ENCODE assay signal across 8 cellular contexts in the genomic region with DNA sequence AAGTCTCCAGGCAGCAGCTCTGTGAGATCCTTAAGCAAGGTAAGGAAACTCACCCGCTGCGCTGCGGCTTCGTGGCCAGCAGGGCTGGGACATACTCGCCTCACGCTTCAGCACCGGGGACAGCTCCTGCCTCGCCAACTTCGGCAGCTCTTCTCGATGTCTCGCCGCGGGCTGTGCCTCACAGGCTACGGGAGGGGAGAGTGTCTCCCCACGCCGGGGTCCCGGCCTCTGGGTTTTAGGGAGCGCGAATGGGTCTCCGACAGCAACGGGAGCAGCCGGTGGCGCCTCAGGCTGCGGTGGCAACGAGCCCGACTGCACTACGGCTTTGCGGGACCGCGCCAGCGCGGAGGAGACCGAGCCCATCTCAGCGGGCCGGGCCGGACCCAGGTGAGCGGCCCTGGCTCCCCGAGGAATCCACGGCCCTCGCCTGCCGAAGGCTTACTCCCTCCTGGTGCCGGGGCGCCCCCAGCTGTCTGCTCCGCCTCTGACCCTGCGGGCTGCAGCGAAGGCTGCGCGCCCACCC.
A peak's percentile ranks its signal among the peaks of the same experiment; 100 is the strongest.
DNase-seq lines count a peak whose midpoint lies in the region; ATAC-seq and TF ChIP-seq lines count a peak whose summit lies in the region.

No MANE protein-coding gene starts in this region.

- H3K79me2 ChIP-seq in fibroblast of lung (ENCODE audit: control insufficient read depth, insufficient read depth, low read length) = no peaks in the 10 kb centered on the region

- POLR2A ChIA-PET in CD8-positive, alpha-beta memory T cell (lab: Charles Lee) = no interaction called here

- H3K4me3 ChIP-seq in CD8-positive, alpha-beta memory T cell (ENCODE audit: low read length) = no peak overlapping the region
- H3K4me3 ChIP-seq in fibroblast of lung (replicated peaks in 1 of 4; ENCODE audit: control extremely low read depth in 1 of 4, insufficient read depth in 1 of 4, low read depth in 3 of 4, low read length in 4 of 4) = no peak overlapping the region

- H4K20me1 ChIP-seq in fibroblast of lung (ENCODE audit: control insufficient read depth, extremely low read depth, insufficient read depth, low read length) = no peaks in the 10 kb centered on the region

- H3K36me3 ChIP-seq in CD8-positive, alpha-beta memory T cell (ENCODE audit: insufficient read depth, low read length) = no peaks in the 10 kb centered on the region
- no peaks in the 10 kb centered on the region for H3K36me3 ChIP-seq in fibroblast of lung (ENCODE audit: control insufficient read depth, insufficient read depth, low read length)

- H3K4me3 Mint-ChIP-seq in CD8-positive, alpha-beta memory T cell = no peak overlapping the region
- H3K4me3 Mint-ChIP-seq in nephron = no peak overlapping the region

- H3K9ac ChIP-seq in fibroblast of lung (ENCODE audit: insufficient read depth, low read length) = no peak overlapping the region

- ATAC-seq in stimulated activated naive CD8-positive, alpha-beta T cell treated with anti-CD3 and anti-CD28 coated beads, Interleukin-15, Interleukin-2, amounts not matched to agents 100 U/mL and 50 U/mL, for 24 hours = no peak
- ATAC-seq in HG03571 (IDR thresholded peaks at IDR 0.05; ENCODE audit: unreplicated experiment) = no peak

- H3K4me1 Mint-ChIP-seq in CD8-positive, alpha-beta memory T cell = no peaks in the 10 kb centered on the region
- no peaks in the 10 kb centered on the region for H3K4me1 Mint-ChIP-seq in nephron

- CTCF ChIA-PET in CD8-positive, alpha-beta memory T cell (lab: Charles Lee) = no interaction called here

- H3K27me3 ChIP-seq in CD8-positive, alpha-beta memory T cell (ENCODE audit: insufficient read depth, low read length, poor library complexity, severe bottlenecking) = peaks cover 24% of the 10 kb centered on the region
- no peaks in the 10 kb centered on the region for H3K27me3 ChIP-seq in fibroblast of lung (ENCODE audit: control insufficient read depth, insufficient read depth, low read length)

- H3K36me3 Mint-ChIP-seq in CD8-positive, alpha-beta memory T cell = peaks cover 0 to 5% (median 0%) of the 10 kb centered on the region in 3 donors
- no peaks in the 10 kb centered on the region for H3K36me3 Mint-ChIP-seq in nephron (ENCODE audit: low read depth)

- peaks cover 49 to 72% of the 10 kb centered on the region in 2 donors for H3K27me3 Mint-ChIP-seq in CD8-positive, alpha-beta memory T cell
- peaks cover 73% of the 10 kb centered on the region for H3K27me3 Mint-ChIP-seq in nephron (ENCODE audit: low read depth)

- peaks cover 12 to 21% (median 15%) of the 10 kb centered on the region in 5 donors for H3K9me3 Mint-ChIP-seq in CD8-positive, alpha-beta memory T cell
- H3K9me3 Mint-ChIP-seq in nephron = no peaks in the 10 kb centered on the region

- TF ChIP-seq CTCF in fibroblast of lung (conservative IDR thresholded peaks at IDR 0.05 in 1 of 2, IDR thresholded peaks at IDR 0.05 in 1 of 2; ENCODE audit: low read depth in 1 of 2, low read length in 2 of 2) = peak; percentile 33 to 56
- peak; percentile 43 to 58 (median 53) for TF ChIP-seq CTCF in nephron (IDR thresholded peaks at IDR 0.05; ENCODE audit: unreplicated experiment in 3 of 3)

- no peak overlapping the region for H3K27ac ChIP-seq in CD8-positive, alpha-beta memory T cell (ENCODE audit: low read depth, low read length)
- no peak overlapping the region for H3K27ac ChIP-seq in fibroblast of lung (ENCODE audit: insufficient read depth, low read length)

- H3K4me2 ChIP-seq in fibroblast of lung (ENCODE audit: extremely low read depth, insufficient read depth, low read length) = no peak overlapping the region

- no peaks in the 10 kb centered on the region for H3K9me3 ChIP-seq in CD8-positive, alpha-beta memory T cell (ENCODE audit: low read length)
- no peaks in the 10 kb centered on the region for H3K9me3 ChIP-seq in fibroblast of lung (ENCODE audit: control insufficient read depth, insufficient read depth, low read depth, low read length)

- H3K27ac Mint-ChIP-seq in CD8-positive, alpha-beta memory T cell = no peak overlapping the region
- H3K27ac Mint-ChIP-seq in nephron = no peak overlapping the region

- peak; percentile 1 to 59 (median 26) for DNase-seq in CD8-positive, alpha-beta memory T cell
- DNase-seq in H4 (ENCODE audit: low spot score) (peak; percentile 72), NCI-H345 (lab: John Stamatoyannopoulos, UW) (peak; percentile 11), activated T-cell treated with anti-CD3 and anti-CD28 coated beads for 4 hours (peak; percentile 25), fibroblast of lung (ENCODE audit: low read depth in 2 of 2) (peak; percentile 76 to 79)
- DNase-seq in stimulated activated naive CD8-positive, alpha-beta T cell treated with anti-CD3 and anti-CD28 coated beads, Interleukin-15, Interleukin-2, amounts not matched to agents 100 U/mL and 50 U/mL, for 24 hours = peak; percentile 77

- no peak overlapping the region for H2AFZ ChIP-seq in fibroblast of lung (ENCODE audit: low read length)

- no peaks in the 10 kb centered on the region for H3K4me1 ChIP-seq in CD8-positive, alpha-beta memory T cell (ENCODE audit: insufficient read depth, low read length)
- no peaks in the 10 kb centered on the region for H3K4me1 ChIP-seq in fibroblast of lung (ENCODE audit: control insufficient read depth, extremely low read depth, insufficient read depth, low read length)

Comparison
In these comparisons a context has a peak if more than half of its experiments do, and no peak if none do; other contexts are left out.
1. DNase-seq: peak in every context shown above with its lines; median percentile 78 in fibroblast of lung; 77 in stimulated activated naive CD8-positive, alpha-beta T cell treated with anti-CD3 and anti-CD28 coated beads, Interleukin-15, Interleukin-2, amounts not matched to agents 100 U/mL and 50 U/mL, for 24 hours; 72 in H4; 26 in CD8-positive, alpha-beta memory T cell; 25 in activated T-cell treated with anti-CD3 and anti-CD28 coated beads for 4 hours; 11 in NCI-H345.